8 cellular contexts compared by ENCODE assay signal in genomic region chr14:75303415-75303814, GRCh38. TPM values are rescaled to one million over a fixed set of nuclear protein-coding genes. Genes with fewer than 3 reads are reported as not detected.
DNase-seq lines count a peak whose midpoint lies in the region; ATAC-seq and TF ChIP-seq lines count a peak whose summit lies in the region.

No MANE protein-coding gene starts in this region.

- no peaks in the 10 kb centered on the region for H3K36me3 ChIP-seq in Karpas-422 (ENCODE audit: insufficient read depth, low read length)
- H3K36me3 ChIP-seq in OCI-LY1 (ENCODE audit: insufficient read depth, low read length), result no peaks in the 10 kb centered on the region
- no peaks in the 10 kb centered on the region for H3K36me3 ChIP-seq in esophagus muscularis mucosa

- peak; percentile 88 for TF ChIP-seq CTCF in OCI-LY1 (IDR thresholded peaks at IDR 0.05; ENCODE audit: low read length)
- peak; percentile 81 to 91 (median 88) for TF ChIP-seq CTCF in esophagus muscularis mucosa (IDR thresholded peaks at IDR 0.05)
- TF ChIP-seq CTCF in type B pancreatic cell (conservative IDR thresholded peaks at IDR 0.05), result peak; percentile 90

- H3K4me3 Mint-ChIP-seq in naive B cell (peak overlapping the region in 1 of 8 donors; percentile 29), type B pancreatic cell (peak overlapping the region; percentile 61)

- H2AFZ ChIP-seq in Karpas-422 (ENCODE audit: low read length) (no peak overlapping the region), OCI-LY1 (ENCODE audit: low read length) (no peak overlapping the region)

- no peak overlapping the region for H3K4me2 ChIP-seq in Karpas-422 (ENCODE audit: low read depth, low read length, poor library complexity, severe bottlenecking)
- H3K4me2 ChIP-seq in OCI-LY1 (ENCODE audit: low read length), result no peak overlapping the region

- H3K9me3 ChIP-seq in Karpas-422 (ENCODE audit: low read length) (no peaks in the 10 kb centered on the region), OCI-LY1 (ENCODE audit: low read length) (no peaks in the 10 kb centered on the region), esophagus muscularis mucosa (no peaks in the 10 kb centered on the region)

- H3K36me3 Mint-ChIP-seq in naive B cell (no peaks in the 10 kb centered on the region), type B pancreatic cell (no peaks in the 10 kb centered on the region)

- H3K4me1 Mint-ChIP-seq in naive B cell (peaks cover 18 to 31% (median 25%) of the 10 kb centered on the region in 3 donors), type B pancreatic cell (ENCODE audit: unreplicated experiment) (peaks cover 45% of the 10 kb centered on the region)

- H3K27me3 Mint-ChIP-seq in naive B cell, result peaks cover 0 to 5% (median 0%) of the 10 kb centered on the region in 3 donors
- H3K27me3 Mint-ChIP-seq in type B pancreatic cell, result no peaks in the 10 kb centered on the region

- H3K9ac ChIP-seq in Karpas-422 (ENCODE audit: low read length) (no peak overlapping the region), OCI-LY1 (ENCODE audit: low read length) (no peak overlapping the region)

- no peaks in the 10 kb centered on the region for H3K79me2 ChIP-seq in Karpas-422 (ENCODE audit: low read length)
- no peaks in the 10 kb centered on the region for H3K79me2 ChIP-seq in OCI-LY1 (ENCODE audit: insufficient read depth, low read length)

- TF ChIP-seq POLR2A in esophagus muscularis mucosa (IDR thresholded peaks at IDR 0.05; ENCODE audit: low read depth), result no peak

- 24% methylated on average over 13 of the region's 14 CpGs for WGBS in esophagus muscularis mucosa

- H3K27me3 ChIP-seq in Karpas-422 (ENCODE audit: low read length), result no peaks in the 10 kb centered on the region
- H3K27me3 ChIP-seq in OCI-LY1 (ENCODE audit: insufficient read depth, low read length), result peaks cover 6% of the 10 kb centered on the region; the same call in 1 of the 2 replicates
- H3K27me3 ChIP-seq in esophagus muscularis mucosa, result no peaks in the 10 kb centered on the region

- H3K9me2 ChIP-seq in Karpas-422 (replicated peaks; ENCODE audit: insufficient read depth, low read length) (no peaks in the 10 kb centered on the region), OCI-LY1 (ENCODE audit: low read depth, low read length) (no peaks in the 10 kb centered on the region)

- intact Hi-C loops in esophagus muscularis mucosa (cut with DNase I), result loop anchor here (1.0 kb wide), 1 partner anchor 171 kb away; no protein-coding TSS in a partner anchor

- H3K27ac Mint-ChIP-seq in naive B cell (peak overlapping the region in 4 of 6 donors; percentile 12 to 84 (median 38)), type B pancreatic cell (peak overlapping the region; percentile 82)

- no peaks in the 10 kb centered on the region for H3F3A ChIP-seq in OCI-LY1 (ENCODE audit: insufficient read depth, low read length)

- TF ChIP-seq EP300 in esophagus muscularis mucosa (IDR thresholded peaks at IDR 0.05), result no peak

- H3K4me3 ChIP-seq in Karpas-422 (ENCODE audit: low read length) (no peak overlapping the region), OCI-LY1 (ENCODE audit: low read depth, low read length, poor library complexity, severe bottlenecking) (no peak overlapping the region), esophagus muscularis mucosa (no peak overlapping the region)

- no peaks in the 10 kb centered on the region; the same call in 1 of the 2 replicates for H4K20me1 ChIP-seq in Karpas-422 (ENCODE audit: insufficient read depth, low read depth, low read length)
- H4K20me1 ChIP-seq in OCI-LY1 (ENCODE audit: insufficient read depth, low read length), result no peaks in the 10 kb centered on the region

- H3K27ac ChIP-seq in Karpas-422 (ENCODE audit: low read length) (no peak overlapping the region), OCI-LY1 (ENCODE audit: low read depth, low read length, poor library complexity, severe bottlenecking) (no peak overlapping the region), esophagus muscularis mucosa (replicated peaks in 1 of 4) (peak overlapping the region in 1 of 4 donors; percentile 10)

- H3K9me3 Mint-ChIP-seq in naive B cell, result no peaks in the 10 kb centered on the region
- H3K9me3 Mint-ChIP-seq in type B pancreatic cell, result no peaks in the 10 kb centered on the region

- DNase-seq in DMS153 (lab: John Stamatoyannopoulos, UW), result peak; percentile 65
- peak; percentile 92 for DNase-seq in Karpas-422
- peak; percentile 62 for DNase-seq in activated CD8-positive, alpha-beta memory T cell treated with anti-CD3 and anti-CD28 coated beads, Interleukin-2, amount 50 U/mL, for 4 hours
- DNase-seq in esophagus muscularis mucosa (ENCODE audit: extremely low spot score), result no peak
- peak; percentile 57 for DNase-seq in naive B cell
- no peak for DNase-seq in type B pancreatic cell (ENCODE audit: extremely low spot score, unreplicated experiment)

- 0 out of 2 replicates have a peak, but pooled peaks cover 2% of the 10 kb centered on the region for H3K4me1 ChIP-seq in Karpas-422 (ENCODE audit: low read length)
- H3K4me1 ChIP-seq in OCI-LY1 (ENCODE audit: insufficient read depth, low read length, severe bottlenecking), result no peaks in the 10 kb centered on the region
- H3K4me1 ChIP-seq in esophagus muscularis mucosa, result peaks cover 6 to 17% (median 12%) of the 10 kb centered on the region in 4 donors

- peak; percentile 68 to 70 for ATAC-seq in naive B cell (ENCODE audit: low read depth in 2 of 2)
- no peak for ATAC-seq in HG02973 (IDR thresholded peaks at IDR 0.05; ENCODE audit: unreplicated experiment)

RNA-seq across cellular contexts. Expression of gene FOS, which starts 24.8 kb away (rescaled TPM):
- 3.8 and 5.5 TPM in 2 replicates for total RNA-seq in Karpas-422 (2014; rRNA removed; shearing (Covaris generic); ENCODE audit: low replicate concordance)
- total RNA-seq in esophagus muscularis mucosa (100 to 1,000 TPM in 2 of 4 donors, 10 to 100 TPM in 2; 68.6 to 695 (median 143) TPM), type B pancreatic cell (ENCODE audit: low replicate concordance) (214 and 974 TPM in 2 replicates)
- 1,000 to 10,000 TPM in 5 of 6 donors, 100 to 1,000 TPM in 1; 863 to 3,933 (median 2,927) TPM for polyA plus RNA-seq in naive B cell (ENCODE audit: low read depth in 6 of 6)

Comparison
In these comparisons a context has a peak if more than half of its experiments do, and no peak if none do; other contexts are left out.
1. DNase-seq: peak in DMS153 (single experiment), Karpas-422 (single experiment), activated CD8-positive, alpha-beta memory T cell treated with anti-CD3 and anti-CD28 coated beads, Interleukin-2, amount 50 U/mL, for 4 hours (single experiment) and naive B cell (single experiment); none in esophagus muscularis mucosa (single experiment) and type B pancreatic cell (single experiment).
2. RNA of gene FOS, which starts 24.8 kb away (total RNA-seq): 68.6 to 695 TPM in esophagus muscularis mucosa and 214 to 974 TPM in type B pancreatic cell; 3.8 to 5.5 TPM in Karpas-422; every median in the first group is over 10 times any median in the second.
3. Peak in every context shown above with its lines, with median percentiles within 50 percentile points of each other: CTCF ChIP-seq.